24 cellular contexts compared by ENCODE assay signal in genomic region chr11:86722748-86723147, GRCh38.
"Had no signal": no experiment of that assay in that cellular context is flagged by ENCODE, and none has a peak within 500 bp of the region (broad histone marks: within the 10 kb centered on the region; RNA-seq: fewer than 3 reads in every experiment).

No MANE protein-coding gene starts in this region.

- H3K4me2 ChIP-seq: neural progenitor cell had no signal

- H3K4me3 ChIP-seq: coronary artery, dorsolateral prefrontal cortex, heart left ventricle, neural progenitor cell, spleen, tibial nerve had no signal

- H3K27me3 ChIP-seq: dorsolateral prefrontal cortex, heart left ventricle, neural progenitor cell, spleen, tibial nerve had no signal

- H2AFZ ChIP-seq: neural progenitor cell had no signal

- H3K9ac ChIP-seq: neural progenitor cell had no signal

- H3K27ac ChIP-seq: coronary artery, dorsolateral prefrontal cortex, heart left ventricle, neural progenitor cell, spleen, tibial nerve had no signal

- FAIRE-seq: kidney had no signal

- H3K36me3 ChIP-seq: heart left ventricle, spleen, tibial nerve had no signal

- DNase-seq: activated CD4-positive, alpha-beta memory T cell treated with anti-CD3 and anti-CD28 coated beads, Interleukin-2, amount 10 ng/mL, durations not matched to agents 7 days and 5 days; activated CD4-positive, alpha-beta T cell treated with anti-CD3 and anti-CD28 coated beads for 1 hour; activated CD4-positive, alpha-beta T cell treated with anti-CD3 and anti-CD28 coated beads, Interleukin-2, amount 10 ng/mL, durations not matched to agents 7 days and 5 days; activated CD8-positive, alpha-beta memory T cell treated with anti-CD3 and anti-CD28 coated beads, Interleukin-2, amount 50 U/mL, for 48 hours; activated gamma-delta T cell treated with Interleukin-2 at 50 U/mL for 16 hours; activated naive CD4-positive, alpha-beta T cell treated with anti-CD3 and anti-CD28 coated beads, Interleukin-2, amount 50 U/mL, for 16 hours; activated T-cell treated with anti-CD3 and anti-CD28 coated beads, Interleukin-2, amount 50 U/mL, for 4 hours; amygdala; cerebellar nuclear complex; dorsolateral prefrontal cortex; effector memory CD4-positive, alpha-beta T cell; heart left ventricle; hypothalamus; immature natural killer cell; kidney; left colon; natural killer cell; occipital lobe; right cardiac atrium; spleen; stimulated activated naive CD4-positive, alpha-beta T cell had no signal

- H3K4me1 ChIP-seq: heart left ventricle, spleen, tibial nerve had no signal
